In the genomic region with DNA sequence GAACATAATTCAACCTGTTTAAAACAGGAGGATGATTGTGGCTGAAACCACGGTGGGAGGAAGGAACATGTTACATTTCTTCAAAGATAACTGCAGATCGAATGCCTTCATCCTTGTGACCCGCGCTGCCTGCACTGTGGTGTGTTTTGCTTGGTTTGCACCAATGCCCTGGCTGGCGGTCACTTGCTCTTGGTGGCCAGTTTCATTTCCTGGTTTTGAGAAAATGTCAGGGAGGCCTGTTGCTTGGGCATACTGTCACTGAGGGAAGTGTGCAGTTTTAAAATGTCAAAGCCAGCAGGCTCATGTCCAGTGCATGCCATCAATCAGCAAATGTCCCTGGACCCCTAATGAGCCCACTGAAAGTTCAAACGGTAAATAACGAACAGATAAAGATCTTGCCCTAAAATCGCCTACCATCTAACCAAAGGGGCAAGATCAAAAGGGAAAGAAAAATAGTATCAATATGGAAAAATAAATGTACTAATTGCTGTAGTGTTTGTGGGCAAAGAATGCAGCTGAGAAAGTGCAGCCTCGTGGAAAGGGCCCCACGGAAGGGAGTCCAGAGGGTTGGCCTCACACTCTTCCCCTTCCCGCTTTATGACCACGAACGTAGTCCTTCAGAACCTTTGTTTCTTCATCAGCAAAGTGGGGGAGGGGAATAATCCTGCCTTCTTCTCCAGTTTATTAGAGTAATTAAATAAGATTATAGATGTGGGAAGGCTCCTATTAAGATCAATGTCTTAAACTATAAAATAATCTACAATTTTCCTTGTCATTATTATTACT, we compare ENCODE assay signal across 9 cellular contexts. TPM values are rescaled to one million over a fixed set of nuclear protein-coding genes. Genes with fewer than 3 reads are reported as not detected.
DNase-seq lines count a peak whose midpoint lies in the region; ATAC-seq, FAIRE-seq and TF ChIP-seq lines count a peak whose summit lies in the region.
"Had no signal": no experiment of that assay in that cellular context is flagged by ENCODE, and none has a peak within 500 bp of the region (broad histone marks: within the 10 kb centered on the region; RNA-seq: fewer than 3 reads in every experiment).

No MANE protein-coding gene starts in this region.

- peak overlapping the region; percentile 22 for H4K8ac ChIP-seq in mesenchymal stem cell (ENCODE audit: low read length)

- no peak overlapping the region for H2BK5ac ChIP-seq in mesenchymal stem cell (ENCODE audit: low read depth, low read length, poor library complexity, severe bottlenecking)

- H3K9ac ChIP-seq in mesenchymal stem cell (ENCODE audit: low read length) (no peak overlapping the region), smooth muscle cell (ENCODE audit: low read depth) (no peak overlapping the region)

- H4K91ac ChIP-seq in mesenchymal stem cell (ENCODE audit: low read length) = no peak overlapping the region

- no peak overlapping the region for H2AK5ac ChIP-seq in mesenchymal stem cell (ENCODE audit: low read length, severe bottlenecking)

- H3F3A ChIP-seq in smooth muscle cell (ENCODE audit: low read depth) = no peaks in the 10 kb centered on the region

- H3K27me3 ChIP-seq in Peyer's patch (no peaks in the 10 kb centered on the region), mesenchymal stem cell (ENCODE audit: control insufficient read depth in 1 of 2, insufficient read depth in 1 of 2, low read length in 2 of 2) (no peaks in the 10 kb centered on the region), smooth muscle cell (ENCODE audit: low read depth) (no peaks in the 10 kb centered on the region)

- H3K4me3 ChIP-seq in Peyer's patch (peak overlapping the region in 1 of 4 donors; percentile 9), mesenchymal stem cell (ENCODE audit: insufficient read depth in 1 of 2, low read depth in 1 of 2, low read length in 2 of 2) (no peak overlapping the region), smooth muscle cell (no peak overlapping the region)
- H3K4me3 ChIP-seq: psoas muscle had no signal

- H3K36me3 ChIP-seq in Peyer's patch (no peaks in the 10 kb centered on the region), mesenchymal stem cell (ENCODE audit: control insufficient read depth in 1 of 2, insufficient read depth in 2 of 2, low read depth in 1 of 2, low read length in 2 of 2) (no peaks in the 10 kb centered on the region), smooth muscle cell (ENCODE audit: low read depth) (no peaks in the 10 kb centered on the region)

- H3K14ac ChIP-seq in mesenchymal stem cell (ENCODE audit: low read length in 2 of 2) = peak overlapping the region in 1 of 2 experiments; percentile 39

- H3K27ac ChIP-seq in Peyer's patch = peak overlapping the region; percentile 36 to 83 (median 41)
- no peak overlapping the region for H3K27ac ChIP-seq in mesenchymal stem cell (ENCODE audit: low read length, poor library complexity, severe bottlenecking)
- H3K27ac ChIP-seq in smooth muscle cell (ENCODE audit: low read depth) = no peak overlapping the region
- H3K27ac ChIP-seq: psoas muscle had no signal

- H2AFZ ChIP-seq in mesenchymal stem cell (ENCODE audit: low read depth, low read length) (no peak overlapping the region), smooth muscle cell (ENCODE audit: low read depth) (no peak overlapping the region)

- H3K4me1 ChIP-seq in Peyer's patch = peaks cover 0 to 50% (median 27%) of the 10 kb centered on the region in 4 donors
- peaks cover 2% of the 10 kb centered on the region for H3K4me1 ChIP-seq in mesenchymal stem cell (ENCODE audit: control insufficient read depth, insufficient read depth, low read depth, low read length)
- H3K4me1 ChIP-seq in smooth muscle cell (ENCODE audit: low read depth) = peaks cover 16% of the 10 kb centered on the region

- no peaks in the 10 kb centered on the region for H3K79me1 ChIP-seq in mesenchymal stem cell (replicated peaks; ENCODE audit: low read length, poor library complexity, severe bottlenecking)

- no peak for FAIRE-seq in D721Med (lab: Jason Lieb, UNC)

- H3K79me2 ChIP-seq in smooth muscle cell (ENCODE audit: low read depth) = peaks cover 6% of the 10 kb centered on the region

- H2BK12ac ChIP-seq in mesenchymal stem cell (ENCODE audit: low read length in 2 of 2) = peak overlapping the region in 1 of 2 experiments; percentile 66

- no peak overlapping the region for H2BK120ac ChIP-seq in mesenchymal stem cell (ENCODE audit: low read depth, low read length)

- DNase-seq in Peyer's patch = peak in 2 of 3 donors; percentile 86 to 89
- no peak for DNase-seq in mesenchymal stem cell
- no peak for DNase-seq in smooth muscle cell (lab: John Stamatoyannopoulos, UW; ENCODE audit: unreplicated experiment)
- DNase-seq in NCI-H1105 treated with DMSO at 0.1 percent for 48 hours (lab: John Stamatoyannopoulos, UW) = no peak
- DNase-seq in D721Med (ENCODE audit: insufficient read length, low spot score) = no peak
- DNase-seq: psoas muscle had no signal

- H3K4me2 ChIP-seq in mesenchymal stem cell (ENCODE audit: low read length, poor library complexity, severe bottlenecking) (no peak overlapping the region), smooth muscle cell (no peak overlapping the region)

- H3K9me3 ChIP-seq in Peyer's patch (no peaks in the 10 kb centered on the region), mesenchymal stem cell (ENCODE audit: control insufficient read depth, low read length) (no peaks in the 10 kb centered on the region), smooth muscle cell (replicated peaks; ENCODE audit: low read depth) (no peaks in the 10 kb centered on the region)
- H3K9me3 ChIP-seq: psoas muscle had no signal

- ATAC-seq in GM18505 (IDR thresholded peaks at IDR 0.05; ENCODE audit: unreplicated experiment) (peak; percentile 30), HG02763 (IDR thresholded peaks at IDR 0.05; ENCODE audit: unreplicated experiment) (peak; percentile 26), GM18519 (IDR thresholded peaks at IDR 0.05; ENCODE audit: low FRiP score, unreplicated experiment) (no peak)

- no peak overlapping the region for H3K23ac ChIP-seq in mesenchymal stem cell (ENCODE audit: low read length in 2 of 2)

- H3K18ac ChIP-seq in mesenchymal stem cell (ENCODE audit: low read depth in 1 of 2, low read length in 2 of 2) = peak overlapping the region in 1 of 2 experiments; percentile 69

- WGBS in mesenchymal stem cell = 84% methylated on average over 7 of the region's 13 CpGs
- WGBS in smooth muscle cell (ENCODE audit: low lambda C conversion rate) = 68% methylated on average over 13 of the region's 13 CpGs

- H4K20me1 ChIP-seq in smooth muscle cell (ENCODE audit: low read depth) = no peaks in the 10 kb centered on the region

- no peak for TF ChIP-seq CTCF in Peyer's patch (IDR thresholded peaks at IDR 0.05)
- no peak for TF ChIP-seq CTCF in smooth muscle cell (IDR thresholded peaks at IDR 0.05; ENCODE audit: borderline replicate concordance, insufficient read depth, poor library complexity, severe bottlenecking)
- no peak for TF ChIP-seq CTCF in D721Med (IDR thresholded peaks at IDR 0.05; ENCODE audit: insufficient read depth, missing control alignments)

- H2BK15ac ChIP-seq in mesenchymal stem cell (ENCODE audit: low read depth, poor library complexity, severe bottlenecking) = no peak overlapping the region

- TF ChIP-seq POLR2A in GM18505 (IDR thresholded peaks at IDR 0.05; ENCODE audit: borderline replicate concordance, extremely low read depth, insufficient read depth, insufficient read length) (no peak), Peyer's patch (IDR thresholded peaks at IDR 0.05) (no peak)

- no peak overlapping the region for H3K4ac ChIP-seq in mesenchymal stem cell (ENCODE audit: low read depth in 1 of 2, low read length in 2 of 2)

RNA-seq across cellular contexts. Expression of a gene that starts 40.8 kb away (rescaled TPM):
- 10 to 100 TPM in 3 of 4 donors, 1 to 10 TPM in 1; 7.7 to 66.8 (median 15.3) TPM for total RNA-seq in Peyer's patch
- 12.2 TPM for polyA plus RNA-seq in mesenchymal stem cell (2013, experiment 1 of 2)
- polyA plus RNA-seq in mesenchymal stem cell (2013, experiment 2 of 2) = 12.6 TPM
- 2.2 and 4.7 TPM in 2 replicates for total RNA-seq in smooth muscle cell
- 3.5 and 4.2 TPM in 2 replicates for polyA plus RNA-seq in smooth muscle cell

Comparison
In these comparisons a context has a peak if more than half of its experiments do, and no peak if none do; other contexts are left out.
1. DNase-seq: peak in Peyer's patch (2 of 3); none in mesenchymal stem cell (single experiment), smooth muscle cell (single experiment), NCI-H1105 treated with DMSO at 0.1 percent for 48 hours (single experiment) and D721Med (single experiment).
2. H3K27ac ChIP-seq: peak in Peyer's patch (4 of 4); none in mesenchymal stem cell (single experiment) and smooth muscle cell (single experiment).